20 cellular contexts compared by ENCODE assay signal in the genomic region with DNA sequence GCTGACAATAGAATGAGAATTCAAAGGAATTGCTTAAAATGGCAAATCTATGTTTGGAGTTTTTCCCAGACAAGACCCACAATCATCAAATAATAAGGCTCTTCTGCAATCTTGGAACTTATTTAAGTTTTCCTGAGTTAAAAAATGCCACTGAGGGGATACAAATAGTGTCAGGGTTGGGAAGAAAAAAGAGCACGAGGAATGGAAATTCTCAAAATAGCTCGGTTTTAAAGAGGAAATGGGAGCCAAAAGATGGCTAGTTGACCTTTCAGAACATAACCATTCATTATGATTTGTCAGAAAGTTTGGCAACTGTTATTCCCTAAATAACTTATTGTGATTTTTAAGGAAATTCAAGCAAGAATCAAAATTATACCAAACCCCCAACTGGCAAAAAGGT.
"Had no signal": no experiment of that assay in that cellular context is flagged by ENCODE, and none has a peak within 500 bp of the region (broad histone marks: within the 10 kb centered on the region; RNA-seq: fewer than 3 reads in every experiment).

No MANE protein-coding gene starts in this region.

- H3K27me3 ChIP-seq: ovary, sigmoid colon, suprapubic skin, tibial artery had no signal

- ATAC-seq: mucosa of descending colon; naive thymus-derived CD4-positive, alpha-beta T cell; natural killer cell treated with Interleukin-12 subunit alpha and Interleukin-12 subunit beta and Interleukin-15 and Interleukin-18, amount 100 ng/mL, for 72 hours; right cardiac atrium; stimulated activated effector memory CD8-positive, alpha-beta T cell treated with anti-CD3 and anti-CD28 coated beads, Interleukin-12 subunit alpha, Interleukin-12 subunit beta, amount 100 ng/mL, for 72 hours; upper lobe of right lung had no signal

- H3K36me3 ChIP-seq: ovary, sigmoid colon, spleen, suprapubic skin, thoracic aorta, tibial artery, upper lobe of right lung had no signal

- H3K27ac ChIP-seq: ovary, sigmoid colon, suprapubic skin, thoracic aorta, tibial artery, upper lobe of right lung had no signal

- DNase-seq: hippocampal formation; kidney glomerular epithelial cell; left cardiac atrium; midbrain; mucosa of descending colon; naive thymus-derived CD4-positive, alpha-beta T cell; ovary; right cardiac atrium; sigmoid colon; spleen; stimulated activated CD4-positive, alpha-beta T cell treated with anti-CD3 and anti-CD28 coated beads, Interleukin-4, amount 100 ng/mL, for 24 hours; stimulated activated naive CD4-positive, alpha-beta T cell; tibial artery; trophoblast cell; upper lobe of right lung had no signal

- H3K4me1 ChIP-seq: tibial artery had no signal

- H3K9me3 ChIP-seq: mucosa of descending colon, ovary, sigmoid colon, spleen, suprapubic skin, thoracic aorta, tibial artery, upper lobe of right lung had no signal

- H3K4me3 ChIP-seq: lung, mucosa of descending colon, ovary, sigmoid colon, spleen, suprapubic skin, thoracic aorta, tibial artery, upper lobe of right lung had no signal
